Comparison of ENCODE assay signal across 27 cellular contexts in the genomic region with DNA sequence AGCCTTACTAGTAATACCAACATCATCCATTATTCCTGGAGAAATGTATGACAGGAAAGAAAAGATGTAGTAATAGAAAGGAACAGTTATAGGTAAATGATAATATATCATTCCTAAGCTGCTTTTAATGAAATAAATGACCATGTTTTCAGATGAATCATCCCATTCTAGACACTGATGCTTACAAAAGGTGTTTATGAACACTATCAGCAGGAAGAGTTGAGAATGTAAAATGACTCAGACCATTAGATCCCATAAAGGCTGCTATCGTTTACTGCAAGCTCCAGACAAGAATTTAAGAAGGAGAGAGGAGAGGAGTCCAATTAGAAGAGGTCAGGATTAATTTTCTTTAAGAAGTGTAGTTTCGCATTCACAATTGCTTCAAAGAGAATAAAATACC.
"Had no signal": no experiment of that assay in that cellular context is flagged by ENCODE, and none has a peak within 500 bp of the region (broad histone marks: within the 10 kb centered on the region; RNA-seq: fewer than 3 reads in every experiment).

No MANE protein-coding gene starts in this region.

- ATAC-seq: left cardiac atrium; left lung; mucosa of descending colon; natural killer cell treated with Interleukin-12 subunit alpha and Interleukin-12 subunit beta and Interleukin-15 and Interleukin-18, amount 100 ng/mL, for 72 hours; right lobe of liver; stimulated activated naive B cell treated with anti-CD40 and anti-IgM and Interleukin-4, amounts not matched to agents 10 μg/mL and 1 μg/mL and 100 μg/mL, for 72 hours; upper lobe of right lung had no signal

- H2AFZ ChIP-seq: parathyroid adenoma had no signal

- H3K4me1 ChIP-seq: esophagus squamous epithelium, left lung, parathyroid adenoma, right lobe of liver, transverse colon, upper lobe of right lung, uterus had no signal

- H3K4me3 ChIP-seq: dorsolateral prefrontal cortex, esophagus squamous epithelium, left lung, mucosa of descending colon, right lobe of liver, thoracic aorta, transverse colon, upper lobe of right lung, uterus had no signal

- H3K79me2 ChIP-seq: parathyroid adenoma had no signal

- H3K36me3 ChIP-seq: esophagus squamous epithelium, left lung, neutrophil, right lobe of liver, thoracic aorta, transverse colon, upper lobe of right lung, uterus had no signal

- H3K9ac ChIP-seq: parathyroid adenoma had no signal

- DNase-seq: dorsolateral prefrontal cortex; effector CD4-positive, alpha-beta T cell; erythroblast; esophagus squamous epithelium; head of caudate nucleus; kidney; left cardiac atrium; left lung; mesenchymal stem cell; mucosa of descending colon; naive B cell; right lobe of liver; small intestine; stimulated activated CD4-positive, alpha-beta T cell treated with anti-CD3 and anti-CD28 coated beads, Interleukin-15, amount 100 ng/mL, for 24 hours; stimulated activated CD4-positive, alpha-beta T cell treated with anti-CD3 and anti-CD28 coated beads, Interleukin-2, amount 100 ng/mL, for 48 hours; stimulated activated naive B cell treated with anti-CD40 and anti-IgM and Interleukin-4, amounts not matched to agents 10 μg/mL and 1 μg/mL and 100 μg/mL, for 72 hours; transverse colon; upper lobe of right lung; uterus had no signal

- H3K4me1 Mint-ChIP-seq: naive B cell; neural crest cell; stimulated activated naive B cell treated with anti-CD40 and anti-IgM and Interleukin-4, amounts not matched to agents 10 μg/mL and 1 μg/mL and 100 μg/mL, for 72 hours had no signal

- H3K27ac ChIP-seq: dorsolateral prefrontal cortex, esophagus squamous epithelium, left lung, neutrophil, parathyroid adenoma, right lobe of liver, thoracic aorta, transverse colon, upper lobe of right lung, uterus had no signal

- H3K27me3 ChIP-seq: dorsolateral prefrontal cortex, esophagus squamous epithelium, left lung, neutrophil, right lobe of liver, transverse colon, upper lobe of right lung, uterus had no signal

- H3K27ac Mint-ChIP-seq: mesothelial cell of epicardium; naive B cell; natural killer cell treated with Interleukin-12 subunit alpha and Interleukin-12 subunit beta and Interleukin-15 and Interleukin-18, amount 100 ng/mL, for 72 hours; progenitor cell of endocrine pancreas; stimulated activated naive B cell treated with anti-CD40 and anti-IgM and Interleukin-4, amounts not matched to agents 10 μg/mL and 1 μg/mL and 100 μg/mL, for 72 hours; stimulated activated naive CD8-positive, alpha-beta T cell treated with anti-CD3 and anti-CD28 coated beads, Interleukin-15, Interleukin-2, amounts not matched to agents 100 ng/mL and 50 ng/mL, for 24 hours had no signal

- H3K27me3 Mint-ChIP-seq: naive B cell; natural killer cell treated with Interleukin-12 subunit alpha and Interleukin-12 subunit beta and Interleukin-15 and Interleukin-18, amount 100 ng/mL, for 72 hours; progenitor cell of endocrine pancreas; stimulated activated naive B cell treated with anti-CD40 and anti-IgM and Interleukin-4, amounts not matched to agents 10 μg/mL and 1 μg/mL and 100 μg/mL, for 72 hours; stimulated activated naive CD8-positive, alpha-beta T cell treated with anti-CD3 and anti-CD28 coated beads, Interleukin-15, Interleukin-2, amounts not matched to agents 100 ng/mL and 50 ng/mL, for 24 hours had no signal

- H3K9me3 ChIP-seq: esophagus squamous epithelium, mucosa of descending colon, neutrophil, right lobe of liver, thoracic aorta, transverse colon, upper lobe of right lung, uterus had no signal

- H3K4me3 Mint-ChIP-seq: mesothelial cell of epicardium; naive B cell; natural killer cell treated with Interleukin-12 subunit alpha and Interleukin-12 subunit beta and Interleukin-15 and Interleukin-18, amount 100 ng/mL, for 72 hours; neural crest cell; stimulated activated naive B cell treated with anti-CD40 and anti-IgM and Interleukin-4, amounts not matched to agents 10 μg/mL and 1 μg/mL and 100 μg/mL, for 72 hours; stimulated activated naive CD8-positive, alpha-beta T cell treated with anti-CD3 and anti-CD28 coated beads, Interleukin-15, Interleukin-2, amounts not matched to agents 100 ng/mL and 50 ng/mL, for 24 hours had no signal

- H3K36me3 Mint-ChIP-seq: mesothelial cell of epicardium; naive B cell; natural killer cell treated with Interleukin-12 subunit alpha and Interleukin-12 subunit beta and Interleukin-15 and Interleukin-18, amount 100 ng/mL, for 72 hours had no signal
